ENCODE assay signal across 15 cellular contexts in genomic region chr9:125411171-125411756, GRCh38.
DNase-seq lines count a peak whose midpoint lies in the region; ATAC-seq and TF ChIP-seq lines count a peak whose summit lies in the region.
"Had no signal": no experiment of that assay in that cellular context is flagged by ENCODE, and none has a peak within 500 bp of the region (broad histone marks: within the 10 kb centered on the region; RNA-seq: fewer than 3 reads in every experiment).

No MANE protein-coding gene starts in this region.

- peak overlapping the region; percentile 96 for H2BK15ac ChIP-seq in neuronal stem cell (ENCODE audit: low read length)

- H3K36me3 Mint-ChIP-seq in activated CD4-positive, alpha-beta T cell treated with anti-CD3 and anti-CD28 coated beads, Interleukin-2, amount 10 ng/mL, durations not matched to agents 7 days and 5 days (ENCODE audit: low read depth) = no peaks in the 10 kb centered on the region
- no peaks in the 10 kb centered on the region for H3K36me3 Mint-ChIP-seq in activated T-helper 17 cell treated with anti-CD3 and anti-CD28 coated beads, Interleukin-2, amount 50 U/mL, for 72 hours (ENCODE audit: low read depth)

- no peak overlapping the region for H3K27ac Mint-ChIP-seq in activated CD4-positive, alpha-beta T cell treated with anti-CD3 and anti-CD28 coated beads, Interleukin-2, amount 10 ng/mL, durations not matched to agents 7 days and 5 days
- H3K27ac Mint-ChIP-seq in activated T-helper 17 cell treated with anti-CD3 and anti-CD28 coated beads, Interleukin-2, amount 50 U/mL, for 72 hours = no peak overlapping the region

- H3K27me3 Mint-ChIP-seq in activated CD4-positive, alpha-beta T cell treated with anti-CD3 and anti-CD28 coated beads, Interleukin-2, amount 10 ng/mL, durations not matched to agents 7 days and 5 days = peaks cover 13% of the 10 kb centered on the region
- peaks cover 22% of the 10 kb centered on the region for H3K27me3 Mint-ChIP-seq in activated T-helper 17 cell treated with anti-CD3 and anti-CD28 coated beads, Interleukin-2, amount 50 U/mL, for 72 hours

- H3K27me3 ChIP-seq in NT2/D1 (ENCODE audit: insufficient read depth, insufficient read length) = peaks cover 14% of the 10 kb centered on the region
- H3K27me3 ChIP-seq in neuronal stem cell (ENCODE audit: control insufficient read depth in 3 of 3, insufficient read depth in 3 of 3, low read depth in 1 of 3, low read length in 3 of 3) = peaks cover 0 to 12% (median 6%) of the 10 kb centered on the region in 3 experiments
- H3K27me3 ChIP-seq: SJSA1 had no signal

- H2BK12ac ChIP-seq in neuronal stem cell (ENCODE audit: low read length) = no peak overlapping the region

- H3K14ac ChIP-seq in neuronal stem cell (ENCODE audit: low read length) = no peak overlapping the region

- peak overlapping the region; percentile 30 for H3K4me3 Mint-ChIP-seq in activated CD4-positive, alpha-beta T cell treated with anti-CD3 and anti-CD28 coated beads, Interleukin-2, amount 10 ng/mL, durations not matched to agents 7 days and 5 days
- peak overlapping the region; percentile 6 for H3K4me3 Mint-ChIP-seq in activated T-helper 17 cell treated with anti-CD3 and anti-CD28 coated beads, Interleukin-2, amount 50 U/mL, for 72 hours

- H3K9ac ChIP-seq in NT2/D1 (ENCODE audit: insufficient read length, low read depth) (peak overlapping the region; percentile 90), neuronal stem cell (ENCODE audit: low read depth, low read length, poor library complexity) (no peak overlapping the region)

- H3K18ac ChIP-seq in neuronal stem cell (ENCODE audit: low read length) = peak overlapping the region; percentile 70

- H3K23ac ChIP-seq in neuronal stem cell (ENCODE audit: low read depth, low read length, poor library complexity) = peak overlapping the region; percentile 56

- H3K4ac ChIP-seq in neuronal stem cell (ENCODE audit: low read length) = no peak overlapping the region

- no peak overlapping the region for H4K91ac ChIP-seq in neuronal stem cell (ENCODE audit: low read depth, low read length, poor library complexity)

- H3K9me3 ChIP-seq in NT2/D1 (ENCODE audit: insufficient read depth, low read length) = no peaks in the 10 kb centered on the region
- peaks cover 0 to 3% of the 10 kb centered on the region in 2 donors for H3K9me3 ChIP-seq in neuronal stem cell (replicated peaks in 1 of 2; ENCODE audit: control insufficient read depth in 2 of 2, insufficient read depth in 1 of 2, low read depth in 1 of 2, low read length in 2 of 2)

- no peak for TF ChIP-seq CTCF in coronary artery (IDR thresholded peaks at IDR 0.05)

- H3K4me2 ChIP-seq in neuronal stem cell (ENCODE audit: insufficient read depth, low read length, poor library complexity, severe bottlenecking) = no peak overlapping the region

- H2AK5ac ChIP-seq in neuronal stem cell (ENCODE audit: low read depth, low read length) = peak overlapping the region; percentile 95

- H2BK5ac ChIP-seq in neuronal stem cell (ENCODE audit: low read length) = peak overlapping the region; percentile 62

- H3K4me1 Mint-ChIP-seq in activated CD4-positive, alpha-beta T cell treated with anti-CD3 and anti-CD28 coated beads, Interleukin-2, amount 10 ng/mL, durations not matched to agents 7 days and 5 days = peaks cover 15% of the 10 kb centered on the region
- peaks cover 9% of the 10 kb centered on the region for H3K4me1 Mint-ChIP-seq in activated T-helper 17 cell treated with anti-CD3 and anti-CD28 coated beads, Interleukin-2, amount 50 U/mL, for 72 hours

- no peak overlapping the region for H2AFZ ChIP-seq in neuronal stem cell (ENCODE audit: low read length)

- H3K79me1 ChIP-seq in neuronal stem cell (ENCODE audit: low read depth, low read length) = peaks cover 2% of the 10 kb centered on the region

- H3K27ac ChIP-seq in neuronal stem cell (replicated peaks; ENCODE audit: low read length) = no peak overlapping the region
- no peak overlapping the region for H3K27ac ChIP-seq in coronary artery
- H3K27ac ChIP-seq: C4-2B, SJSA1 had no signal

- WGBS in neuronal stem cell (ENCODE audit: extremely low coverage in 2 of 2, insufficient read length in 2 of 2, insufficient replicate concordance in 1 of 2), 2 donors = no CpG with 5 or more reads among the region's 14 CpGs

- ATAC-seq in activated T-helper 17 cell treated with anti-CD3 and anti-CD28 coated beads, Interleukin-2, amount 50 U/mL, for 72 hours (replicated peaks) = no peak
- ATAC-seq in HG03045 (IDR thresholded peaks at IDR 0.05; ENCODE audit: unreplicated experiment) = no peak

- POLR2A ChIA-PET in activated CD4-positive, alpha-beta T cell treated with anti-CD3 and anti-CD28 coated beads, Interleukin-2, amount 10 ng/mL, durations not matched to agents 7 days and 5 days (lab: Charles Lee) = no interaction called here

- H3K4me3 ChIP-seq in NT2/D1 (ENCODE audit: insufficient read length, low read depth) (peak overlapping the region; percentile 79), neuronal stem cell (ENCODE audit: low read length in 2 of 2) (no peak overlapping the region), coronary artery (no peak overlapping the region)
- H3K4me3 ChIP-seq: SJSA1 had no signal

- CTCF ChIA-PET in activated CD4-positive, alpha-beta T cell treated with anti-CD3 and anti-CD28 coated beads, Interleukin-2, amount 10 ng/mL, durations not matched to agents 7 days and 5 days (lab: Charles Lee) = interaction anchor here (1.2 kb wide), 1 partner anchor 9 kb away, joined by 3 read pairs; no protein-coding TSS in a partner anchor

- no peaks in the 10 kb centered on the region for H3K9me3 Mint-ChIP-seq in activated CD4-positive, alpha-beta T cell treated with anti-CD3 and anti-CD28 coated beads, Interleukin-2, amount 10 ng/mL, durations not matched to agents 7 days and 5 days
- no peaks in the 10 kb centered on the region for H3K9me3 Mint-ChIP-seq in activated T-helper 17 cell treated with anti-CD3 and anti-CD28 coated beads, Interleukin-2, amount 50 U/mL, for 72 hours

- H4K8ac ChIP-seq in neuronal stem cell (ENCODE audit: low read depth, low read length) = no peak overlapping the region

- no peak for DNase-seq in activated CD4-positive, alpha-beta T cell treated with anti-CD3 and anti-CD28 coated beads, Interleukin-2, amount 10 ng/mL, durations not matched to agents 7 days and 5 days
- no peak for DNase-seq in activated CD4-positive, alpha-beta T cell treated with anti-CD3 and anti-CD28 coated beads, Interleukin-2, amount 50 U/mL, for 4 hours
- no peak for DNase-seq in NT2/D1 (ENCODE audit: low read depth, low spot score)
- DNase-seq in neuronal stem cell (ENCODE audit: low spot score) = no peak
- no peak for DNase-seq in NCI-H446 treated with DMSO at 0.1 percent for 48 hours (lab: John Stamatoyannopoulos, UW)
- no peak for DNase-seq in coronary artery (ENCODE audit: low spot score)
- DNase-seq: COR-L47, NCI-H1048, NCI-H1694, NCI-H748 treated with DMSO at 0.1 percent for 48 hours, RPMI8226 had no signal

- peaks cover 29% of the 10 kb centered on the region for H3K4me1 ChIP-seq in NT2/D1 (ENCODE audit: insufficient read depth, insufficient read length)
- peaks cover 0 to 5% of the 10 kb centered on the region in 2 donors for H3K4me1 ChIP-seq in neuronal stem cell (ENCODE audit: control insufficient read depth in 2 of 2, insufficient read depth in 1 of 2, low read depth in 1 of 2, low read length in 2 of 2)

- H2BK120ac ChIP-seq in neuronal stem cell (ENCODE audit: low read depth, low read length) = peak overlapping the region; percentile 88

- no peaks in the 10 kb centered on the region for H3K36me3 ChIP-seq in NT2/D1 (ENCODE audit: insufficient read depth, insufficient read length, low read length)
- no peaks in the 10 kb centered on the region for H3K36me3 ChIP-seq in neuronal stem cell (replicated peaks in 1 of 2; ENCODE audit: control insufficient read depth in 2 of 2, insufficient read depth in 2 of 2, low read length in 2 of 2)
- H3K36me3 ChIP-seq: SJSA1 had no signal
